16 cellular contexts compared by ENCODE assay signal in the genomic region with DNA sequence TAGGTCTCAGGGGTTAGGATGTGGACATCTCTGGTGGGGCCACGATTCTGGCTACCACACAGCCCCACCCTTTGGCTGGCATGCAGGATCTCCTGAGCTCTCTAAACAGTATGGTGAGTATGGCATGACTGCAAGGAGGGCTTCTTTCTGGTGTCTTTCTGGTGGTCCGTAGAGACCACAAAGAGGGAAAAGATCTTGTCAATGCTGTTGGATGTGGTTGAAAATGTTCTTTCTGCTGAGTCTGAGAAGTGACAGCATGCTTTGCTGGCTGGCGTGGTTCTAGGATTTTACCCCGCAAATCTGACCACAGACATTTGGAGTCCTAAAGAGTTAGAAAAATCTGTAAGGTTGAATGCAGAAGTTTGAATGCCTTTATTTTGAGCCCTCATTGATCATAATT.
DNase-seq lines count a peak whose midpoint lies in the region; TF ChIP-seq lines count a peak whose summit lies in the region.
"Had no signal": no experiment of that assay in that cellular context is flagged by ENCODE, and none has a peak within 500 bp of the region (broad histone marks: within the 10 kb centered on the region; RNA-seq: fewer than 3 reads in every experiment).

No MANE protein-coding gene starts in this region.

- peaks cover 37% of the 10 kb centered on the region for H3F3A ChIP-seq in MM.1S (ENCODE audit: insufficient read depth, low read length)

- no peaks in the 10 kb centered on the region for H3K9me3 Mint-ChIP-seq in neural crest cell
- H3K9me3 Mint-ChIP-seq: CD8-positive, alpha-beta T cell had no signal

- no peak overlapping the region for H3K4me3 ChIP-seq in Jurkat, Clone E6-1 (ENCODE audit: low read length)
- H3K4me3 ChIP-seq in MM.1S (ENCODE audit: low read length): no peak overlapping the region
- H3K4me3 ChIP-seq: A549; BLaER1 treated with 17β-estradiol and CSF1 and Interleukin-3, amounts not matched to agents 10 nM and 100 nM had no signal

- peak overlapping the region; percentile 88 for H3K9ac ChIP-seq in MM.1S (ENCODE audit: low read length)
- H3K9ac ChIP-seq: BLaER1 treated with 17β-estradiol and CSF1 and Interleukin-3, amounts not matched to agents 10 nM and 100 nM had no signal

- TF ChIP-seq CTCF in MM.1S (IDR thresholded peaks at IDR 0.05; ENCODE audit: low read length): no peak
- no peak for TF ChIP-seq CTCF in neural crest cell (conservative IDR thresholded peaks at IDR 0.05)

- H2AFZ ChIP-seq in MM.1S (ENCODE audit: low read length): no peak overlapping the region

- no peaks in the 10 kb centered on the region for H3K27me3 ChIP-seq in MM.1S (replicated peaks; ENCODE audit: insufficient read depth, low read length)
- H3K27me3 ChIP-seq: BLaER1 treated with 17β-estradiol and CSF1 and Interleukin-3, amounts not matched to agents 10 nM and 100 nM had no signal

- no peaks in the 10 kb centered on the region for H3K9me3 ChIP-seq in MM.1S (replicated peaks; ENCODE audit: insufficient read depth, low read length)
- H3K9me3 ChIP-seq: A549; BLaER1 treated with 17β-estradiol and CSF1 and Interleukin-3, amounts not matched to agents 10 nM and 100 nM; Caco-2 had no signal

- H3K4me1 Mint-ChIP-seq in neural crest cell: no peaks in the 10 kb centered on the region
- H3K4me1 Mint-ChIP-seq: B cell had no signal

- H3K36me3 Mint-ChIP-seq in neural crest cell (ENCODE audit: low read depth): no peaks in the 10 kb centered on the region
- H3K36me3 Mint-ChIP-seq: CD8-positive, alpha-beta T cell had no signal

- DNase-seq in Jurkat, Clone E6-1 (ENCODE audit: low read depth, low spot score): peak; percentile 27
- DNase-seq in MM.1S: peak; percentile 79
- DNase-seq in neural crest cell (ENCODE audit: low read depth, low spot score): no peak
- DNase-seq in mesenteric fat pad (ENCODE audit: low spot score): no peak
- DNase-seq in NCI-H510A treated with DMSO at 0.1 percent for 48 hours (lab: John Stamatoyannopoulos, UW): no peak
- DNase-seq: AML-193; Caco-2; Calu3; CD4-positive, alpha-beta T cell; CD8-positive, alpha-beta T cell; GF-D8 had no signal

- H3K4me3 Mint-ChIP-seq in neural crest cell: no peak overlapping the region
- H3K4me3 Mint-ChIP-seq: B cell; CD4-positive, alpha-beta T cell; CD8-positive, alpha-beta T cell had no signal

- peak overlapping the region; percentile 98 for H3K27ac ChIP-seq in MM.1S (ENCODE audit: low read length)
- H3K27ac ChIP-seq: 22Rv1; A549; BLaER1 treated with 17β-estradiol and CSF1 and Interleukin-3, amounts not matched to agents 10 nM and 100 nM; C4-2B had no signal

- H3K79me2 ChIP-seq in MM.1S (ENCODE audit: low read length): no peaks in the 10 kb centered on the region

- H4K20me1 ChIP-seq in MM.1S (ENCODE audit: insufficient read depth, low read length): no peaks in the 10 kb centered on the region
- H4K20me1 ChIP-seq: BLaER1 treated with 17β-estradiol and CSF1 and Interleukin-3, amounts not matched to agents 10 nM and 100 nM had no signal

- peaks cover 24% of the 10 kb centered on the region for H3K27me3 Mint-ChIP-seq in neural crest cell (ENCODE audit: low read depth)
- H3K27me3 Mint-ChIP-seq: B cell; CD4-positive, alpha-beta T cell had no signal

- H3K4me1 ChIP-seq in MM.1S (ENCODE audit: low read length): peaks cover 59% of the 10 kb centered on the region
- H3K4me1 ChIP-seq: A549, Caco-2 had no signal

- H3K27ac Mint-ChIP-seq in neural crest cell (ENCODE audit: unreplicated experiment): peak overlapping the region; percentile 44
- H3K27ac Mint-ChIP-seq: B cell; CD4-positive, alpha-beta T cell; CD8-positive, alpha-beta T cell had no signal

- no peaks in the 10 kb centered on the region for H3K36me3 ChIP-seq in MM.1S (replicated peaks; ENCODE audit: insufficient read depth, low read length)
- H3K36me3 ChIP-seq: BLaER1 treated with 17β-estradiol and CSF1 and Interleukin-3, amounts not matched to agents 10 nM and 100 nM had no signal

- no peaks in the 10 kb centered on the region for H3K9me2 ChIP-seq in MM.1S (replicated peaks; ENCODE audit: insufficient read depth, low read length)

- H3K4me2 ChIP-seq in MM.1S (ENCODE audit: low read depth, low read length): peak overlapping the region; percentile 44
- H3K4me2 ChIP-seq: A549; BLaER1 treated with 17β-estradiol and CSF1 and Interleukin-3, amounts not matched to agents 10 nM and 100 nM had no signal

Comparison
In these comparisons a context has a peak if more than half of its experiments do, and no peak if none do; other contexts are left out.
1. DNase-seq: peak in Jurkat, Clone E6-1 (single experiment) and MM.1S (single experiment); none in neural crest cell (single experiment), mesenteric fat pad (single experiment) and NCI-H510A treated with DMSO at 0.1 percent for 48 hours (single experiment).